8 cellular contexts compared by ENCODE assay signal in genomic region chr1:31931241-31932225, GRCh38. TPM values are rescaled to one million over a fixed set of nuclear protein-coding genes. Genes with fewer than 3 reads are reported as not detected.
DNase-seq lines count a peak whose midpoint lies in the region; ATAC-seq, FAIRE-seq and TF ChIP-seq lines count a peak whose summit lies in the region.

No MANE protein-coding gene starts in this region.

- TF ChIP-seq RAD21 in IMR-90 (IDR thresholded peaks at IDR 0.05; ENCODE audit: low read length): no peak

- no peak overlapping the region for H3K18ac ChIP-seq in IMR-90 (ENCODE audit: low read depth, low read length)

- H2BK15ac ChIP-seq in IMR-90 (ENCODE audit: low read depth, low read length): no peak overlapping the region

- no peak for TF ChIP-seq POLR2A in IMR-90 (IDR thresholded peaks at IDR 0.05; ENCODE audit: low read depth, low read length)

- intact Hi-C loops in IMR-90 (cut with micrococcal nuclease): no loop called here

- ATAC-seq in IMR-90 (ENCODE audit: low read depth) (no peak), HG03342 (IDR thresholded peaks at IDR 0.05; ENCODE audit: unreplicated experiment) (no peak)

- peaks cover 95% of the 10 kb centered on the region for H4K20me1 ChIP-seq in IMR-90 (ENCODE audit: insufficient read depth, low read length)

- H4K5ac ChIP-seq in IMR-90 (ENCODE audit: low read depth, low read length): no peak overlapping the region

- no TSS peak for BruUV-seq in IMR-90 (replicated peaks; lab: Mats Ljungman, UMichigan)

- no peak overlapping the region for H3K4ac ChIP-seq in IMR-90 (ENCODE audit: low read depth, low read length)

- H2AK9ac ChIP-seq in IMR-90 (replicated peaks; ENCODE audit: low read depth, low read length, poor library complexity): no peak overlapping the region

- peak overlapping the region; percentile 81 for H2BK5ac ChIP-seq in IMR-90 (ENCODE audit: low read depth, low read length, poor library complexity, severe bottlenecking)

- peak overlapping the region; percentile 65 for H3K4me2 ChIP-seq in IMR-90 (ENCODE audit: low read depth, low read length)

- H3K79me1 ChIP-seq in IMR-90 (ENCODE audit: low read depth in 1 of 2, low read length in 2 of 2): peaks cover 0 to 34% of the 10 kb centered on the region in 2 experiments; a peak in 2 of 4 replicates

- POLR2A ChIA-PET in IMR-90 (lab: Charles Lee; ENCODE audit: unreplicated experiment): no interaction called here

- FAIRE-seq in islet of Langerhans (lab: Jason Lieb, UNC): peak; percentile 92

- peaks cover 19% of the 10 kb centered on the region for H3K9me1 ChIP-seq in IMR-90 (ENCODE audit: insufficient read depth, low read length)

- TF ChIP-seq CTCF in IMR-90 (conservative IDR thresholded peaks at IDR 0.05; ENCODE audit: low read depth, low read length): no peak
- TF ChIP-seq CTCF in GM13976 (IDR thresholded peaks at IDR 0.05; ENCODE audit: borderline replicate concordance, control extremely low read depth, extremely low read depth, insufficient read depth, missing control alignments): no peak

- H3K23ac ChIP-seq in IMR-90 (ENCODE audit: low read depth, low read length): no peak overlapping the region

- dilution Hi-C loops in IMR-90 (cut with HindIII; ENCODE audit: low sequenced_read_pairs, unreplicated experiment): no loop called here

- CTCF ChIA-PET in IMR-90 (lab: Yijun Ruan, JAX): interaction anchor here (0.6 to 1.2 kb wide), 3 partner anchors 33 to 140 kb away, joined by 3 to 6 read pairs (median 4); partner anchors contain the start of gene SPOCD1

- no peak overlapping the region for H4K91ac ChIP-seq in IMR-90 (ENCODE audit: insufficient read depth, low read depth, low read length)

- H3K27ac ChIP-seq in IMR-90 (ENCODE audit: insufficient read depth, low read length): no peak overlapping the region
- peak overlapping the region; percentile 38 for H3K27ac ChIP-seq in urinary bladder (ENCODE audit: low read depth)

- peak; percentile 43 for DNase-seq in AG20443 (ENCODE audit: low spot score)
- DNase-seq in IMR-90: peak; percentile 67
- no peak for DNase-seq in GM13976 (ENCODE audit: low spot score)
- DNase-seq in stimulated activated naive CD4-positive, alpha-beta T cell treated with Interleukin-2 at 50 U/mL for 16 hours (lab: John Stamatoyannopoulos, UW): no peak

- H3K14ac ChIP-seq in IMR-90 (replicated peaks; ENCODE audit: low read depth, low read length): no peak overlapping the region

- in situ Hi-C loops in IMR-90 (cut with MboI; ENCODE audit: low sequenced_read_pairs): no loop called here
- in situ Hi-C loops in GM13976 (cut with MboI; ENCODE audit: low sequenced_read_pairs, unreplicated experiment): no loop called here

- no peak overlapping the region for H3K56ac ChIP-seq in IMR-90 (ENCODE audit: extremely low read depth, insufficient read depth, low read length)

- H2BK20ac ChIP-seq in IMR-90 (ENCODE audit: low read depth, low read length): no peak overlapping the region

- peak overlapping the region; percentile 92 for H3K27ac Mint-ChIP-seq in activated naive CD8-positive, alpha-beta T cell

- H3K27me3 ChIP-seq in IMR-90 (ENCODE audit: control insufficient read depth, insufficient read depth, low read length): no peaks in the 10 kb centered on the region

- H3K9me3 Mint-ChIP-seq in activated naive CD8-positive, alpha-beta T cell (ENCODE audit: low read depth): no peaks in the 10 kb centered on the region

- peak overlapping the region; percentile 100 for H3K4me3 Mint-ChIP-seq in activated naive CD8-positive, alpha-beta T cell

- no peak overlapping the region for H4K8ac ChIP-seq in IMR-90 (ENCODE audit: low read depth in 2 of 2, low read length in 2 of 2)

- H3K4me1 ChIP-seq in IMR-90 (ENCODE audit: control insufficient read depth, insufficient read depth, low read length) (peaks cover 20% of the 10 kb centered on the region), urinary bladder (ENCODE audit: insufficient read depth) (peaks cover 2% of the 10 kb centered on the region)

- H3K4me1 Mint-ChIP-seq in activated naive CD8-positive, alpha-beta T cell (ENCODE audit: low read depth): peaks cover 90% of the 10 kb centered on the region

- peaks cover 9% of the 10 kb centered on the region for H3K36me3 Mint-ChIP-seq in activated naive CD8-positive, alpha-beta T cell

- H2AFZ ChIP-seq in IMR-90 (replicated peaks; ENCODE audit: low read length, poor library complexity): no peak overlapping the region

- H3K9ac ChIP-seq in IMR-90 (ENCODE audit: low read depth, low read length): no peak overlapping the region; the same call in 1 of the 2 replicates

- H3K36me3 ChIP-seq in IMR-90 (ENCODE audit: control insufficient read depth, insufficient read depth, low read length): no peaks in the 10 kb centered on the region
- no peaks in the 10 kb centered on the region for H3K36me3 ChIP-seq in urinary bladder (ENCODE audit: insufficient read depth)

- WGBS in IMR-90 (ENCODE audit: extremely low coverage in 2 of 2, insufficient read length in 1 of 2), 2 experiments: no CpG with 5 or more reads among the region's 4 CpGs
- WGBS in urinary bladder: 38% methylated on average over 4 of the region's 4 CpGs

- no peak overlapping the region for H2BK120ac ChIP-seq in IMR-90 (ENCODE audit: low read depth, low read length)

- H3K27me3 Mint-ChIP-seq in activated naive CD8-positive, alpha-beta T cell: no peaks in the 10 kb centered on the region

- no peak overlapping the region for H3K4me3 ChIP-seq in IMR-90 (ENCODE audit: insufficient read depth, low read depth, low read length)
- no peak overlapping the region for H3K4me3 ChIP-seq in urinary bladder (ENCODE audit: low read depth, low read length)

- no peak overlapping the region for H2AK5ac ChIP-seq in IMR-90 (ENCODE audit: low read depth, low read length)

- no peaks in the 10 kb centered on the region for H3K9me3 ChIP-seq in IMR-90 (ENCODE audit: control insufficient read depth, insufficient read depth, low read length)

TF ChIP-seq in IMR-90, 13 proteins besides CTCF, POLR2A, EP300 and RAD21:
- TF ChIP-seq SMC3 (IDR thresholded peaks at IDR 0.05; ENCODE audit: low read depth, low read length) (no peak), FOS (IDR thresholded peaks at IDR 0.05; ENCODE audit: low read depth, low read length) (peak; percentile 76), RCOR1 (IDR thresholded peaks at IDR 0.05; ENCODE audit: insufficient replicate concordance, low read length) (no peak), ELK1 (IDR thresholded peaks at IDR 0.05; ENCODE audit: borderline replicate concordance, low read depth, low read length) (no peak), BHLHE40 (IDR thresholded peaks at IDR 0.05; ENCODE audit: low read depth, low read length) (0 out of 2 replicates have a peak, but pooled peaks have one; percentile 14), MAZ (IDR thresholded peaks at IDR 0.05; ENCODE audit: borderline replicate concordance, low read depth, low read length) (no peak), NFE2L2 (IDR thresholded peaks at IDR 0.05; ENCODE audit: low read depth, low read length) (peak; percentile 13; the same call in 1 of the 2 replicates), MXI1 (IDR thresholded peaks at IDR 0.05; ENCODE audit: borderline replicate concordance, low read depth, low read length) (no peak), CHD1 (IDR thresholded peaks at IDR 0.05; ENCODE audit: low read depth, low read length) (no peak), USF2 (IDR thresholded peaks at IDR 0.05; ENCODE audit: low read depth, low read length) (no peak), MAFK (IDR thresholded peaks at IDR 0.05; ENCODE audit: low read depth, low read length) (peak; percentile 41; the same call in 1 of the 2 replicates)

RNA-seq across cellular contexts. Expression of gene PTP4A2, which starts 6.6 kb away (rescaled TPM):
- total RNA-seq in IMR-90 (2012; rRNA removed) (328 and 537 TPM in 2 replicates), urinary bladder (462 TPM)
- polyA plus RNA-seq in IMR-90 (2012; rRNA removed) (99.8 and 135 TPM in 2 replicates), urinary bladder (118 TPM)
- polyA plus RNA-seq in IMR-90 (2012; cell fraction: cytosol; rRNA removed): 19.3 and 45.6 TPM in 2 replicates
- polyA plus RNA-seq in IMR-90 (2012; cell fraction: nucleus; rRNA removed; ENCODE audit: low replicate concordance): 5.8 and 62.3 TPM in 2 replicates

Comparison
In these comparisons a context has a peak if more than half of its experiments do, and no peak if none do; other contexts are left out.
1. DNase-seq: peak in AG20443 (single experiment) and IMR-90 (single experiment); none in GM13976 (single experiment) and stimulated activated naive CD4-positive, alpha-beta T cell treated with Interleukin-2 at 50 U/mL for 16 hours (single experiment).